14 cellular contexts compared by ENCODE assay signal in the genomic region with DNA sequence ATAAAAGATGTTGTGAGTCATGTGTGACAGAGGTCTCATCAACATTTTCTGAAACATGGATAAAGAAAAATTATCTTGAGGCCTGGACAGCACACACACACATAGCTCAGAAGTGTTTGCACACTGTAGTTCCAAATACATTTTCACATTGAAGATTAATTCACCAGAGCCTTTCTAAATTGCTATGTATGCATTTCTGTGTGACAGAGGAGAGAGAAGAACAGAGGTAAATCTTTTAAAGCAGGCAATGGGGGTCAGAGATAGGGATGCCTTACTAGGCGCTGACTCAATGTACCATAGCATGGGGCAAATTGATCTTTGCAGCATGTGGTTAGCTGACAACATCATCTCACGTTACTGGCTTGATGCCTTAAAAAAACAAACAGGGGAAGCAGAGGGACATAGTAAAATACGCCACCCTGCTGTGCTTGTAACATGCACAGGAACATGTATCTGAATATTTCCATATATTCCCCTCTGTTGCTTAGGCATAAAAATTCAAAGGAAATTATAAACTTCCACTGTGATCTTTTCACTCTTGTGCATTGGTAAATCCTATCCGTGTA. TPM values are rescaled to one million over a fixed set of nuclear protein-coding genes. Genes with fewer than 3 reads are reported as not detected.
DNase-seq lines count a peak whose midpoint lies in the region; TF ChIP-seq lines count a peak whose summit lies in the region.
"Had no signal": no experiment of that assay in that cellular context is flagged by ENCODE, and none has a peak within 500 bp of the region (broad histone marks: within the 10 kb centered on the region; RNA-seq: fewer than 3 reads in every experiment).

No MANE protein-coding gene starts in this region.

- no peak overlapping the region for H3K4me2 ChIP-seq in Karpas-422 (ENCODE audit: low read depth, low read length, poor library complexity, severe bottlenecking)

- H3K27ac ChIP-seq in HEK293 (ENCODE audit: extremely low read depth, low read depth, low read length) (no peak overlapping the region), SK-N-MC (peak overlapping the region; percentile 86), Karpas-422 (ENCODE audit: low read length) (no peak overlapping the region)
- H3K27ac ChIP-seq: tibial nerve had no signal

- H3K9me3 ChIP-seq in HEK293 (ENCODE audit: control insufficient read depth, insufficient read depth, low read depth, low read length), result no peaks in the 10 kb centered on the region
- no peaks in the 10 kb centered on the region for H3K9me3 ChIP-seq in SK-N-MC (ENCODE audit: low read depth, low read length)
- H3K9me3 ChIP-seq in Karpas-422 (ENCODE audit: low read length), result no peaks in the 10 kb centered on the region
- H3K9me3 ChIP-seq: tibial nerve had no signal

- no peak for TF ChIP-seq POLR2A in lower leg skin (IDR thresholded peaks at IDR 0.05)

- intact Hi-C loops in lower leg skin (cut with DNase I; ENCODE audit: low total_unique reads), result no loop called here

- CTCF ChIA-PET in HEK293 (lab: Yijun Ruan, JAX), result no interaction called here

- 0 out of 2 replicates have a peak, but pooled peaks cover 2% of the 10 kb centered on the region for H3K4me1 ChIP-seq in HEK293 (ENCODE audit: control insufficient read depth, insufficient read depth, low read length)
- no peaks in the 10 kb centered on the region; the same call in 1 of the 2 replicates for H3K4me1 ChIP-seq in Karpas-422 (ENCODE audit: low read length)
- H3K4me1 ChIP-seq: tibial nerve had no signal

- no peaks in the 10 kb centered on the region for H3K36me3 ChIP-seq in HEK293 (ENCODE audit: control insufficient read depth in 2 of 2, insufficient read depth in 1 of 2, low read length in 2 of 2)
- no peaks in the 10 kb centered on the region for H3K36me3 ChIP-seq in SK-N-MC (ENCODE audit: insufficient read depth, low read length)
- no peaks in the 10 kb centered on the region for H3K36me3 ChIP-seq in Karpas-422 (ENCODE audit: insufficient read depth, low read length)
- H3K36me3 ChIP-seq: tibial nerve had no signal

- H3K79me2 ChIP-seq in Karpas-422 (ENCODE audit: low read length), result no peaks in the 10 kb centered on the region

- H3K27me3 ChIP-seq in Karpas-422 (ENCODE audit: low read length), result no peaks in the 10 kb centered on the region
- H3K27me3 ChIP-seq: tibial nerve had no signal

- no peaks in the 10 kb centered on the region for H3K9me2 ChIP-seq in Karpas-422 (replicated peaks; ENCODE audit: insufficient read depth, low read length)

- DNase-seq in NCI-H748 (lab: John Stamatoyannopoulos, UW; ENCODE audit: unreplicated experiment) (peak; percentile 1), NCI-H748 treated with DMSO at 0.1 percent for 48 hours (lab: John Stamatoyannopoulos, UW) (no peak), SK-N-MC (ENCODE audit: low read depth, low spot score) (peak; percentile 44), left kidney (ENCODE audit: low read depth, low spot score) (peak; percentile 16), Karpas-422 (no peak), lower leg skin (ENCODE audit: low spot score in 2 of 2) (no peak)
- DNase-seq in activated naive CD4-positive, alpha-beta T cell (lab: John Stamatoyannopoulos, UW), result no peak
- DNase-seq: NCI-H1048; stimulated activated CD4-positive, alpha-beta T cell treated with anti-CD3 and anti-CD28 coated beads, Interleukin-1b, Interleukin-23, amount 100 ng/mL, for 48 hours had no signal

- no peak overlapping the region for H2AFZ ChIP-seq in Karpas-422 (ENCODE audit: low read length)

- 81 to 82% methylated on average over 4 of the region's 4 CpGs for WGBS in lower leg skin, 2 donors

- POLR2A ChIA-PET in HEK293 (lab: Yijun Ruan, JAX), result no interaction called here

- no peak overlapping the region for H3K9ac ChIP-seq in SK-N-MC (ENCODE audit: insufficient read length)
- H3K9ac ChIP-seq in Karpas-422 (ENCODE audit: low read length), result no peak overlapping the region

- no peaks in the 10 kb centered on the region for H4K20me1 ChIP-seq in Karpas-422 (ENCODE audit: insufficient read depth, low read depth, low read length)

- TF ChIP-seq CTCF in HEK293 (tag by site-specific recombination; IDR thresholded peaks at IDR 0.05) (no peak), lower leg skin (IDR thresholded peaks at IDR 0.05) (no peak)

- no peak overlapping the region for H3K4me3 ChIP-seq in HEK293 (ENCODE audit: low read depth, low read length)
- peak overlapping the region; percentile 51 for H3K4me3 ChIP-seq in SK-N-MC
- no peak overlapping the region for H3K4me3 ChIP-seq in Karpas-422 (ENCODE audit: low read length)
- H3K4me3 ChIP-seq in lower leg skin (ENCODE audit: low read depth, poor library complexity, severe bottlenecking), result no peak overlapping the region
- H3K4me3 ChIP-seq: tibial nerve had no signal

TF ChIP-seq in HEK293, 187 proteins besides CTCF, POLR2A, EP300 and RAD21 (continues in another document):
- TF ChIP-seq ZNF302 (tag by site-specific recombination; IDR thresholded peaks at IDR 0.05; ENCODE audit: low read depth), result 0 out of 2 replicates have a peak, but pooled peaks have one; percentile 17
- TF ChIP-seq ZNF561 (tag by site-specific recombination; IDR thresholded peaks at IDR 0.05; ENCODE audit: borderline replicate concordance), result 0 out of 2 replicates have a peak, but pooled peaks have one; percentile 52
- no peak for TF ChIP-seq GFI1B (tag by site-specific recombination; IDR thresholded peaks at IDR 0.05)
- peak; percentile 75 for TF ChIP-seq FEZF1 (tag by site-specific recombination; IDR thresholded peaks at IDR 0.05)
- TF ChIP-seq IKZF3 (tag by site-specific recombination; IDR thresholded peaks at IDR 0.05), result peak; percentile 83
- TF ChIP-seq ZBTB20 (tag by site-specific recombination; IDR thresholded peaks at IDR 0.05), result peak; percentile 88
- TF ChIP-seq ZEB2 (tag by site-specific recombination; IDR thresholded peaks at IDR 0.05), result 0 out of 2 replicates have a peak, but pooled peaks have one; percentile 44
- TF ChIP-seq TRIM28 (IDR thresholded peaks at IDR 0.05; ENCODE audit: borderline replicate concordance, low read length), result peak; percentile 62; the same call in 1 of the 2 replicates
- TF ChIP-seq, protein P1, sequence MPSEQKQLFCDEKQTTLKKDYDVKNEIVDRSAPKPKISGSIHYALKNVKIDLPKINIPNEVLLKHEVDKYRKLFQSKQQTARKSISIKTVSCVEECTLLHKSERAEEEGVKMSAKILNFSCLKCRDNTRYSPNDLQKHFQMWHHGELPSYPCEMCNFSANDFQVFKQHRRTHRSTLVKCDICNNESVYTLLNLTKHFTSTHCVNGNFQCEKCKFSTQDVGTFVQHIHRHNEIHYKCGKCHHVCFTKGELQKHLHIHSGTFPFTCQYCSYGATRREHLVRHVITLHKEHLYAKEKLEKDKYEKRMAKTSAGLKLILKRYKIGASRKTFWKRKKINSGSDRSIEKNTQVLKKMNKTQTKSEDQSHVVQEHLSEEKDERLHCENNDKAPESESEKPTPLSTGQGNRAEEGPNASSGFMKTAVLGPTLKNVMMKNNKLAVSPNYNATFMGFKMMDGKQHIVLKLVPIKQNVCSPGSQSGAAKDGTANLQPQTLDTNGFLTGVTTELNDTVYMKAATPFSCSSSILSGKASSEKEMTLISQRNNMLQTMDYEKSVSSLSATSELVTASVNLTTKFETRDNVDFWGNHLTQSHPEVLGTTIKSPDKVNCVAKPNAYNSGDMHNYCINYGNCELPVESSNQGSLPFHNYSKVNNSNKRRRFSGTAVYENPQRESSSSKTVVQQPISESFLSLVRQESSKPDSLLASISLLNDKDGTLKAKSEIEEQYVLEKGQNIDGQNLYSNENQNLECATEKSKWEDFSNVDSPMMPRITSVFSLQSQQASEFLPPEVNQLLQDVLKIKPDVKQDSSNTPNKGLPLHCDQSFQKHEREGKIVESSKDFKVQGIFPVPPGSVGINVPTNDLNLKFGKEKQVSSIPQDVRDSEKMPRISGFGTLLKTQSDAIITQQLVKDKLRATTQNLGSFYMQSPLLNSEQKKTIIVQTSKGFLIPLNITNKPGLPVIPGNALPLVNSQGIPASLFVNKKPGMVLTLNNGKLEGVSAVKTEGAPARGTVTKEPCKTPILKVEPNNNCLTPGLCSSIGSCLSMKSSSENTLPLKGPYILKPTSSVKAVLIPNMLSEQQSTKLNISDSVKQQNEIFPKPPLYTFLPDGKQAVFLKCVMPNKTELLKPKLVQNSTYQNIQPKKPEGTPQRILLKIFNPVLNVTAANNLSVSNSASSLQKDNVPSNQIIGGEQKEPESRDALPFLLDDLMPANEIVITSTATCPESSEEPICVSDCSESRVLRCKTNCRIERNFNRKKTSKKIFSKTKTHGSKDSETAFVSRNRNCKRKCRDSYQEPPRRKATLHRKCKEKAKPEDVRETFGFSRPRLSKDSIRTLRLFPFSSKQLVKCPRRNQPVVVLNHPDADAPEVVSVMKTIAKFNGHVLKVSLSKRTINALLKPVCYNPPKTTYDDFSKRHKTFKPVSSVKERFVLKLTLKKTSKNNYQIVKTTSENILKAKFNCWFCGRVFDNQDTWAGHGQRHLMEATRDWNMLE (tag by site-specific recombination; conservative IDR thresholded peaks at IDR 0.05; ENCODE audit: low read depth), result no peak
- peak; percentile 39; the same call in 1 of the 2 replicates for TF ChIP-seq ZNF366 (tag by site-specific recombination; conservative IDR thresholded peaks at IDR 0.05)
- TF ChIP-seq OSR2 (tag by site-specific recombination; IDR thresholded peaks at IDR 0.05), result peak; percentile 70
- 0 out of 2 replicates have a peak, but pooled peaks have one; percentile 31 for TF ChIP-seq ZBTB8A (tag by site-specific recombination; IDR thresholded peaks at IDR 0.05)
- TF ChIP-seq, protein P2, sequence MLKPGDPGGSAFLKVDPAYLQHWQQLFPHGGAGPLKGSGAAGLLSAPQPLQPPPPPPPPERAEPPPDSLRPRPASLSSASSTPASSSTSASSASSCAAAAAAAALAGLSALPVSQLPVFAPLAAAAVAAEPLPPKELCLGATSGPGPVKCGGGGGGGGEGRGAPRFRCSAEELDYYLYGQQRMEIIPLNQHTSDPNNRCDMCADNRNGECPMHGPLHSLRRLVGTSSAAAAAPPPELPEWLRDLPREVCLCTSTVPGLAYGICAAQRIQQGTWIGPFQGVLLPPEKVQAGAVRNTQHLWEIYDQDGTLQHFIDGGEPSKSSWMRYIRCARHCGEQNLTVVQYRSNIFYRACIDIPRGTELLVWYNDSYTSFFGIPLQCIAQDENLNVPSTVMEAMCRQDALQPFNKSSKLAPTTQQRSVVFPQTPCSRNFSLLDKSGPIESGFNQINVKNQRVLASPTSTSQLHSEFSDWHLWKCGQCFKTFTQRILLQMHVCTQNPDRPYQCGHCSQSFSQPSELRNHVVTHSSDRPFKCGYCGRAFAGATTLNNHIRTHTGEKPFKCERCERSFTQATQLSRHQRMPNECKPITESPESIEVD (tag by site-specific recombination; IDR thresholded peaks at IDR 0.05), result peak; percentile 51

RNA-seq across cellular contexts. Expression of a gene that starts 7.7 kb away (rescaled TPM):
- not detected in 2 replicates for total RNA-seq in Karpas-422 (2014; rRNA removed; shearing (Covaris generic); ENCODE audit: low replicate concordance)
- not detected for total RNA-seq in lower leg skin
- total RNA-seq: cardiac septum, kidney epithelial cell, pulmonary artery endothelial cell, tibial nerve had no signal

RNA-seq across cellular contexts. Expression of a gene that starts 41.6 kb away (rescaled TPM):
- 10.1 and 23.0 TPM in 2 replicates for total RNA-seq in Karpas-422 (2014; rRNA removed; shearing (Covaris generic); ENCODE audit: low replicate concordance)
- 10 to 100 TPM; 30.3 to 37.0 (median 36.6) TPM for total RNA-seq in lower leg skin

Comparison
In these comparisons a context has a peak if more than half of its experiments do, and no peak if none do; other contexts are left out.
1. DNase-seq: peak in NCI-H748 (single experiment), SK-N-MC (single experiment) and left kidney (single experiment); none in NCI-H748 treated with DMSO at 0.1 percent for 48 hours (single experiment), Karpas-422 (single experiment), activated naive CD4-positive, alpha-beta T cell (0 of 4) and lower leg skin (0 of 2).